ENCODE assay signal across 1 cellular context in the genomic region with DNA sequence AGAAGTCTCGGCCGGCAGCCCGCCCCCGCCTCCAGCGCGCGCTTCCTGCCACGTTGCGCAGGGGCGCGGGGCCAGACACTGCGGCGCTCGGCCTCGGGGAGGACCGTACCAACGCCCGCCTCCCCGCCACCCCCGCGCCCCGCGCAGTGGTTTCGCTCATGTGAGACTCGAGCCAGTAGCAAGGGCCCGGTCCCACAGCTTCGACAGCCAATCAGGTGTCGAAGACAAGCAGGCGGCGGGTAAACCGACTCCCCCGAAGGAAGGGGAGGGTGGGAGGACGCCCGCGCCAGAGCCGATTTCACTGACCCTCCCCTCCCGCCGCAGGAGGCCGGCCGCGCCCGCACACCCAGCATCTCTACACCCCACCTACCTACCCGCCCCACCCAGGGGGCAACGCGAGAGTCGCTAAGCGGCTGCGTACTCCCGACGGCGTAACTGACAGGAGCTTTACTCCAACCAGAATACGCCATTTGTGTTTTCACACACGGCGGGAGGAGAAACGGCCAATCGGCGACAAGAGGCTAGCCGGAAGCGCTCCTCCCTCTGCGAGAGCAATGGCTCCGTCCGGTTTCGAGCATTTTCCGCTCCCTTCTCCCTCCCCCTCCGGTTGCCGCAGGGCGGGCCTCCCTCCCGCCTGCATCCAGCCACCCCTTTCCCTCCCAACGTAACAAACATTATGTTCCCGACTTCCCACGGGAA.
A peak's percentile ranks its signal among the peaks of the same experiment; 100 is the strongest.
TF ChIP-seq lines count a peak whose summit lies in the region.

No MANE protein-coding gene starts in this region.

TF ChIP-seq in K562, 482 proteins besides CTCF, POLR2A, EP300 and RAD21 (continued from another document and continues in another):
- TF ChIP-seq, protein P1, sequence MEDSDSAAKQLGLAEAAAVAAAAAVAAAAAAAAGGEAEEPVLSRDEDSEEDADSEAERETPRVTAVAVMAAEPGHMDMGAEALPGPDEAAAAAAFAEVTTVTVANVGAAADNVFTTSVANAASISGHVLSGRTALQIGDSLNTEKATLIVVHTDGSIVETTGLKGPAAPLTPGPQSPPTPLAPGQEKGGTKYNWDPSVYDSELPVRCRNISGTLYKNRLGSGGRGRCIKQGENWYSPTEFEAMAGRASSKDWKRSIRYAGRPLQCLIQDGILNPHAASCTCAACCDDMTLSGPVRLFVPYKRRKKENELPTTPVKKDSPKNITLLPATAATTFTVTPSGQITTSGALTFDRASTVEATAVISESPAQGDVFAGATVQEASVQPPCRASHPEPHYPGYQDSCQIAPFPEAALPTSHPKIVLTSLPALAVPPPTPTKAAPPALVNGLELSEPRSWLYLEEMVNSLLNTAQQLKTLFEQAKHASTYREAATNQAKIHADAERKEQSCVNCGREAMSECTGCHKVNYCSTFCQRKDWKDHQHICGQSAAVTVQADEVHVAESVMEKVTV (CRISPR knock-in tag; IDR thresholded peaks at IDR 0.05): 0 out of 2 replicates have a peak, but pooled peaks have one; percentile 32
- TF ChIP-seq ZNF232 (CRISPR knock-in tag; IDR thresholded peaks at IDR 0.05) (no peak), KLF13 (tag; IDR thresholded peaks at IDR 0.05; ENCODE audit: borderline replicate concordance, low read depth) (no peak; the same call in 1 of the 2 replicates), BMI1 (IDR thresholded peaks at IDR 0.05; ENCODE audit: low read length) (no peak), CTCFL (IDR thresholded peaks at IDR 0.05; ENCODE audit: borderline replicate concordance, insufficient read depth, low read depth, low read length, poor library complexity, severe bottlenecking) (no peak), DACH1 (IDR thresholded peaks at IDR 0.05; ENCODE audit: partially characterized antibody) (no peak), TCF15 (CRISPR knock-in tag; IDR thresholded peaks at IDR 0.05) (no peak), RFX5 (IDR thresholded peaks at IDR 0.05; ENCODE audit: low read depth, low read length) (0 out of 2 replicates have a peak, but pooled peaks have one; percentile 36), MCM7 (IDR thresholded peaks at IDR 0.05) (no peak), ZKSCAN3 (CRISPR knock-in tag; IDR thresholded peaks at IDR 0.05) (no peak), SREBF2 (CRISPR knock-in tag; IDR thresholded peaks at IDR 0.05) (no peak), BRD4 (IDR thresholded peaks at IDR 0.05) (peak; percentile 45), FOXJ2 (tag; IDR thresholded peaks at IDR 0.05) (peak; percentile 64; the same call in 1 of the 2 replicates), GABPA (tag; conservative IDR thresholded peaks at IDR 0.05; ENCODE audit: low read depth) (no peak), KLF10 (CRISPR knock-in tag; IDR thresholded peaks at IDR 0.05) (no peak), JUNB (CRISPR knock-in tag; conservative IDR thresholded peaks at IDR 0.05) (no peak), MCM5 (IDR thresholded peaks at IDR 0.05; ENCODE audit: low read depth) (no peak), NFXL1 (CRISPR knock-in tag; IDR thresholded peaks at IDR 0.05) (no peak), EZH2 (IDR thresholded peaks at IDR 0.05; ENCODE audit: borderline replicate concordance, low read depth, low read length) (no peak), POU5F1 (IDR thresholded peaks at IDR 0.05; ENCODE audit: borderline replicate concordance, low read depth, low read length, partially characterized antibody) (no peak), ZNF311 (CRISPR knock-in tag; IDR thresholded peaks at IDR 0.05) (no peak), STAT5B (CRISPR knock-in tag; IDR thresholded peaks at IDR 0.05) (no peak), POLR2H (tag; IDR thresholded peaks at IDR 0.05; ENCODE audit: low read depth) (no peak), KLF1 (tag; IDR thresholded peaks at IDR 0.05) (peak; percentile 72; the same call in 1 of the 2 replicates), TEAD4 (IDR thresholded peaks at IDR 0.05; ENCODE audit: low read length) (0 out of 2 replicates have a peak, but pooled peaks have one; percentile 27), TEAD4 (CRISPR knock-in tag; IDR thresholded peaks at IDR 0.05; ENCODE audit: borderline replicate concordance) (no peak), SIN3B (IDR thresholded peaks at IDR 0.05; ENCODE audit: low read depth) (peak; percentile 46; the same call in 1 of the 2 replicates), ZNF253 (CRISPR knock-in tag; conservative IDR thresholded peaks at IDR 0.05) (no peak), SMAD1 (IDR thresholded peaks at IDR 0.05; ENCODE audit: low read depth, low read length, partially characterized antibody) (peak; percentile 62), CCNT2 (IDR thresholded peaks at IDR 0.05; ENCODE audit: borderline replicate concordance, extremely low read depth, insufficient read length, low read depth, low read length) (peak; percentile 97), SIN3A (IDR thresholded peaks at IDR 0.05; ENCODE audit: borderline replicate concordance in 2 of 2, control insufficient read depth in 1 of 2, low read depth in 2 of 2, low read length in 2 of 2) (peak; percentile 65 to 77; a peak in 2 of 4 replicates), ZNF695 (CRISPR knock-in tag; IDR thresholded peaks at IDR 0.05) (0 out of 2 replicates have a peak, but pooled peaks have one; percentile 21), SAFB2 (IDR thresholded peaks at IDR 0.05; ENCODE audit: borderline replicate concordance, low read depth, low read length, severe bottlenecking) (no peak), ZNF3 (CRISPR knock-in tag; IDR thresholded peaks at IDR 0.05) (no peak), TRIM25 (IDR thresholded peaks at IDR 0.05; ENCODE audit: borderline replicate concordance) (no peak), TEAD2 (tag; IDR thresholded peaks at IDR 0.05) (no peak), ZNF23 (CRISPR knock-in tag; IDR thresholded peaks at IDR 0.05) (0 out of 2 replicates have a peak, but pooled peaks have one; percentile 26), PTTG1 (tag; IDR thresholded peaks at IDR 0.05; ENCODE audit: low read depth) (no peak), ZNF707 (CRISPR knock-in tag; conservative IDR thresholded peaks at IDR 0.05) (no peak), TSC22D4 (tag; IDR thresholded peaks at IDR 0.05) (no peak), CHAMP1 (IDR thresholded peaks at IDR 0.05) (no peak), SPI1 (IDR thresholded peaks at IDR 0.05; ENCODE audit: borderline replicate concordance, low read depth, low read length) (no peak), ZNF780A (CRISPR knock-in tag; IDR thresholded peaks at IDR 0.05) (no peak), ZFP30 (CRISPR knock-in tag; IDR thresholded peaks at IDR 0.05; ENCODE audit: borderline replicate concordance) (no peak), ZKSCAN8 (CRISPR knock-in tag; IDR thresholded peaks at IDR 0.05) (no peak), ETS2 (tag; IDR thresholded peaks at IDR 0.05; ENCODE audit: borderline replicate concordance, poor library complexity, severe bottlenecking) (no peak), RHOXF2B (CRISPR knock-in tag; conservative IDR thresholded peaks at IDR 0.05) (0 out of 2 replicates have a peak, but pooled peaks have one; percentile 52), ZNF274 (IDR thresholded peaks at IDR 0.05; ENCODE audit: borderline replicate concordance, low read depth, low read length) (no peak), SOX6 (IDR thresholded peaks at IDR 0.05) (peak; percentile 56), SNIP1 (IDR thresholded peaks at IDR 0.05; ENCODE audit: low read depth) (no peak), ZNF699 (CRISPR knock-in tag; IDR thresholded peaks at IDR 0.05; ENCODE audit: insufficient replicate concordance) (no peak), GATAD2B (IDR thresholded peaks at IDR 0.05; ENCODE audit: borderline replicate concordance) (no peak; the same call in 1 of the 2 replicates), MYNN (IDR thresholded peaks at IDR 0.05) (0 out of 2 replicates have a peak, but pooled peaks have one; percentile 17), MYNN (CRISPR knock-in tag; IDR thresholded peaks at IDR 0.05) (no peak), PHF8 (IDR thresholded peaks at IDR 0.05; ENCODE audit: borderline replicate concordance, low read length) (no peak; the same call in 1 of the 2 replicates), LARP7 (IDR thresholded peaks at IDR 0.05) (no peak; the same call in 1 of the 2 replicates), BCOR (IDR thresholded peaks at IDR 0.05) (no peak; the same call in 1 of the 2 replicates), HDAC6 (IDR thresholded peaks at IDR 0.05; ENCODE audit: low read depth, low read length) (no peak), PRMT5 (CRISPR knock-in tag; IDR thresholded peaks at IDR 0.05) (peak; percentile 67; the same call in 1 of the 2 replicates), NELFE (IDR thresholded peaks at IDR 0.05; ENCODE audit: insufficient read depth, insufficient read length) (no peak)
- TF ChIP-seq, protein P2, sequence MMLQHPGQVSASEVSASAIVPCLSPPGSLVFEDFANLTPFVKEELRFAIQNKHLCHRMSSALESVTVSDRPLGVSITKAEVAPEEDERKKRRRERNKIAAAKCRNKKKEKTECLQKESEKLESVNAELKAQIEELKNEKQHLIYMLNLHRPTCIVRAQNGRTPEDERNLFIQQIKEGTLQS (IDR thresholded peaks at IDR 0.05): no peak
- TF ChIP-seq, protein P2 (CRISPR knock-in tag; conservative IDR thresholded peaks at IDR 0.05): peak; percentile 33
- TF ChIP-seq, protein P3, sequence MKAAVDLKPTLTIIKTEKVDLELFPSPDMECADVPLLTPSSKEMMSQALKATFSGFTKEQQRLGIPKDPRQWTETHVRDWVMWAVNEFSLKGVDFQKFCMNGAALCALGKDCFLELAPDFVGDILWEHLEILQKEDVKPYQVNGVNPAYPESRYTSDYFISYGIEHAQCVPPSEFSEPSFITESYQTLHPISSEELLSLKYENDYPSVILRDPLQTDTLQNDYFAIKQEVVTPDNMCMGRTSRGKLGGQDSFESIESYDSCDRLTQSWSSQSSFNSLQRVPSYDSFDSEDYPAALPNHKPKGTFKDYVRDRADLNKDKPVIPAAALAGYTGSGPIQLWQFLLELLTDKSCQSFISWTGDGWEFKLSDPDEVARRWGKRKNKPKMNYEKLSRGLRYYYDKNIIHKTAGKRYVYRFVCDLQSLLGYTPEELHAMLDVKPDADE (conservative IDR thresholded peaks at IDR 0.05; ENCODE audit: control insufficient read depth, low read depth, low read length): no peak; the same call in none of the 2 replicates
